ENCODE assay signal across 9 cellular contexts in the genomic region with DNA sequence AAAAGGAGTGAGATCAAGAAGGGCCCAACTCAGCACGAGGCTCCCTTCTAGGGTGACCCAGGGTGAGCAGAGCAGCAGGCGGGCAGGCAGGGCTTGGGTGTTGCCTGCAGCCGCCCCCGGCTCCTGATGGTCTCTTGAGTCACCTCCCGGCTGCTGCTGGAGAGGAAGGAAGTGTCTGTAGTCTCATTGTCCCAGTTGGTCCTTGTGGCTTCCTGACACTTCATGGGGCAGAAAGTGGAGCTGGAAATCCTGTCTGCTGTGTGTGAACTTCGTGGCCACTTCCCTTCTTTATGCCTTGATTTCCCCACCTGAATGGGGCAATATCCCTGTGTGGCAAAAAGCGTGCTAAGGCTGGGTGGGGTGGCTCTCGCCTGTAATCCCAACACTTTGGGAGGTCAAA. TPM values are rescaled to one million over a fixed set of nuclear protein-coding genes. Genes with fewer than 3 reads are reported as not detected.
A peak's percentile ranks its signal among the peaks of the same experiment; 100 is the strongest.
DNase-seq lines count a peak whose midpoint lies in the region; ATAC-seq and TF ChIP-seq lines count a peak whose summit lies in the region.
"Had no signal": no experiment of that assay in that cellular context is flagged by ENCODE, and none has a peak within 500 bp of the region (broad histone marks: within the 10 kb centered on the region; RNA-seq: fewer than 3 reads in every experiment).

No MANE protein-coding gene starts in this region.

- H3K36me3 ChIP-seq in mammary epithelial cell (ENCODE audit: insufficient read depth, low read length) (peaks cover 4% of the 10 kb centered on the region), ovary (no peaks in the 10 kb centered on the region)

- no peak for TF ChIP-seq POLR2A in ovary (IDR thresholded peaks at IDR 0.05)

- H3K36me3 Mint-ChIP-seq in CD4-positive, alpha-beta T cell (ENCODE audit: low read depth): peaks cover 51% of the 10 kb centered on the region
- peaks cover 18% of the 10 kb centered on the region for H3K36me3 Mint-ChIP-seq in mesothelial cell of epicardium

- peak overlapping the region; percentile 87 for H3K4me3 Mint-ChIP-seq in CD4-positive, alpha-beta T cell
- H3K4me3 Mint-ChIP-seq in mesothelial cell of epicardium: peak overlapping the region; percentile 72

- no peaks in the 10 kb centered on the region for H3K9me3 Mint-ChIP-seq in CD4-positive, alpha-beta T cell
- no peaks in the 10 kb centered on the region for H3K9me3 Mint-ChIP-seq in mesothelial cell of epicardium

- dilution Hi-C loops in mammary epithelial cell (cut with HindIII; ENCODE audit: low sequenced_read_pairs): no loop called here

- H3K27ac Mint-ChIP-seq in CD4-positive, alpha-beta T cell: peak overlapping the region; percentile 90
- no peak overlapping the region for H3K27ac Mint-ChIP-seq in mesothelial cell of epicardium

- H3K9me3 ChIP-seq in CD4-positive, alpha-beta T cell (ENCODE audit: control insufficient read depth, low read length): no peaks in the 10 kb centered on the region
- H3K9me3 ChIP-seq in mammary epithelial cell (replicated peaks; ENCODE audit: insufficient read depth, low read length) (no peaks in the 10 kb centered on the region), ovary (no peaks in the 10 kb centered on the region)

- no TSS peak for BruUV-seq in mammary epithelial cell (replicated peaks; lab: Mats Ljungman, UMichigan)

- POLR2A ChIA-PET in CD4-positive, alpha-beta T cell (lab: Charles Lee): interaction anchor here (2.0 kb wide), 1 partner anchor 26 kb away, joined by 7 read pairs; no protein-coding TSS in a partner anchor

- H3K4me1 ChIP-seq in mammary epithelial cell (ENCODE audit: insufficient read depth, low read length) (peaks cover 28% of the 10 kb centered on the region), ovary (ENCODE audit: insufficient read depth) (peaks cover 22% of the 10 kb centered on the region)

- DNase-seq in CD4-positive, alpha-beta T cell: no peak
- peak; percentile 14 for DNase-seq in LHCN-M2 (ENCODE audit: low read depth)
- peak; percentile 53 for DNase-seq in mammary epithelial cell
- DNase-seq in mesothelial cell of epicardium (ENCODE audit: low spot score in 2 of 2, unreplicated experiment in 2 of 2): no peak
- DNase-seq in SHP77 treated with DMSO at 0.1 percent for 48 hours (lab: John Stamatoyannopoulos, UW): no peak
- DNase-seq in G401 (ENCODE audit: low spot score): no peak
- DNase-seq in ovary: no peak
- DNase-seq: NCI-H2171 treated with DMSO at 0.1 percent for 48 hours had no signal

- TF ChIP-seq CTCF in CD4-positive, alpha-beta T cell (IDR thresholded peaks at IDR 0.05): no peak
- TF ChIP-seq CTCF in mammary epithelial cell (conservative IDR thresholded peaks at IDR 0.05 in 1 of 2, IDR thresholded peaks at IDR 0.05 in 1 of 2; ENCODE audit: extremely low read depth in 1 of 2, insufficient read depth in 1 of 2, low read depth in 1 of 2, low read length in 2 of 2) (no peak), mesothelial cell of epicardium (IDR thresholded peaks at IDR 0.05; ENCODE audit: unreplicated experiment) (no peak), ovary (IDR thresholded peaks at IDR 0.05) (no peak)

- CTCF ChIA-PET in CD4-positive, alpha-beta T cell (lab: Charles Lee): interaction anchor here (0.9 kb wide), 1 partner anchor 138 kb away, joined by 3 read pairs; a partner anchor contains a TSS
- CTCF ChIA-PET in mammary epithelial cell (lab: Charles Lee; ENCODE audit: low non-redundant PET): no interaction called here

- no peak overlapping the region for H2AFZ ChIP-seq in mammary epithelial cell (ENCODE audit: low read depth, low read length)

- no peaks in the 10 kb centered on the region for H3K27me3 ChIP-seq in CD4-positive, alpha-beta T cell (ENCODE audit: control insufficient read depth, insufficient read depth, low read length)
- H3K27me3 ChIP-seq in mammary epithelial cell (ENCODE audit: insufficient read depth, low read length) (no peaks in the 10 kb centered on the region), ovary (no peaks in the 10 kb centered on the region)

- H3K27ac ChIP-seq in CD4-positive, alpha-beta T cell (ENCODE audit: low read depth, low read length): no peak overlapping the region
- H3K27ac ChIP-seq in mammary epithelial cell (ENCODE audit: insufficient read depth, low read depth, low read length) (no peak overlapping the region), ovary (no peak overlapping the region)

- H3K4me3 ChIP-seq in mammary epithelial cell (replicated peaks in 1 of 3; ENCODE audit: insufficient read depth in 1 of 3, low read depth in 2 of 3, low read length in 3 of 3) (no peak overlapping the region), ovary (no peak overlapping the region)

- in situ Hi-C loops in mammary epithelial cell (cut with MboI; ENCODE audit: low sequenced_read_pairs in 2 of 2) (no loop called here), G401 (cut with HindIII; ENCODE audit: low sequenced_read_pairs) (no loop called here)

- intact Hi-C loops in CD4-positive, alpha-beta T cell (cut with DNase I, micrococcal nuclease): no loop called here
- intact Hi-C loops in mammary epithelial cell (cut with micrococcal nuclease): no loop called here
- intact Hi-C loops in ovary (cut with DNase I): no loop called here

- no peak overlapping the region for H3K9ac ChIP-seq in mammary epithelial cell (ENCODE audit: insufficient read depth, low read length)

- H3K4me2 ChIP-seq in mammary epithelial cell (ENCODE audit: insufficient read depth, low read depth, low read length): peak overlapping the region; percentile 44

- no peak for TF ChIP-seq EP300 in ovary (IDR thresholded peaks at IDR 0.05)

- no peak for ATAC-seq in CD4-positive, alpha-beta T cell (ENCODE audit: poor library complexity)
- ATAC-seq in HG02885 (IDR thresholded peaks at IDR 0.05; ENCODE audit: poor library complexity, unreplicated experiment): no peak

- WGBS in mammary epithelial cell (ENCODE audit: low coverage, missing lambda C conversion rate): 26% methylated on average over 8 of the region's 8 CpGs
- 61 to 72% (median 65%) methylated on average over 8 of the region's 8 CpGs for WGBS in ovary, 3 donors

- peaks cover 36% of the 10 kb centered on the region for H3K4me1 Mint-ChIP-seq in CD4-positive, alpha-beta T cell (ENCODE audit: low read depth)
- H3K4me1 Mint-ChIP-seq in mesothelial cell of epicardium: peaks cover 23% of the 10 kb centered on the region

- H3K27me3 Mint-ChIP-seq in CD4-positive, alpha-beta T cell: no peaks in the 10 kb centered on the region
- H3K27me3 Mint-ChIP-seq in mesothelial cell of epicardium (ENCODE audit: low read depth): no peaks in the 10 kb centered on the region

- H4K20me1 ChIP-seq in mammary epithelial cell (ENCODE audit: insufficient read depth, low read length): peaks cover 5% of the 10 kb centered on the region

- peaks cover 29% of the 10 kb centered on the region for H3K79me2 ChIP-seq in mammary epithelial cell (ENCODE audit: insufficient read depth, low read length)

RNA-seq across cellular contexts. Expression of a gene that starts 2.5 kb away (rescaled TPM):
- total RNA-seq in CD4-positive, alpha-beta T cell: 10 to 100 TPM; 18.1 to 21.4 TPM
- total RNA-seq in LHCN-M2 (2014; rRNA removed) (16.6 and 20.5 TPM in 2 replicates), mammary epithelial cell (10 to 100 TPM; 15.3 to 50.5 TPM), mesothelial cell of epicardium (66.1 to 79.0 TPM (median 68.6 TPM) in 3 replicates), ovary (10 to 100 TPM; 25.4 to 76.8 (median 69.3) TPM)
- polyA plus RNA-seq in LHCN-M2 (2012): 41.2 TPM
- polyA plus RNA-seq in mammary epithelial cell (14.0 TPM), ovary (10 to 100 TPM in 1 of 2 donors, 1 to 10 TPM in 1; 5.0 to 24.5 TPM)
- polyA minus RNA-seq in mammary epithelial cell: 106 TPM
- total RNA-seq in G401 (2014; rRNA removed; shearing (Covaris generic)): 41.7 and 48.4 TPM in 2 replicates

RNA-seq across cellular contexts. Expression of a gene that starts 29.5 kb away (rescaled TPM):
- total RNA-seq in CD4-positive, alpha-beta T cell: 10 to 100 TPM; 40.7 to 43.1 TPM
- total RNA-seq in LHCN-M2 (2014; rRNA removed) (0.06 and 0.80 TPM in 2 replicates), mammary epithelial cell (1 to 10 TPM; 1.7 to 2.8 TPM), mesothelial cell of epicardium (3.8 to 6.2 TPM (median 4.6 TPM) in 3 replicates), ovary (1 to 10 TPM; 1.7 to 4.3 (median 3.0) TPM)
- polyA plus RNA-seq in LHCN-M2 (2012): 0.09 TPM
- polyA plus RNA-seq in mammary epithelial cell (0.22 TPM), ovary (1 to 10 TPM in 1 of 2 donors, under 1 TPM in 1; 0.95 to 2.0 TPM)
- polyA minus RNA-seq in mammary epithelial cell: 4.6 TPM
- total RNA-seq in G401 (2014; rRNA removed; shearing (Covaris generic)): 4.9 and 9.3 TPM in 2 replicates

RNA-seq across cellular contexts. Expression of a gene that starts 33.7 kb away (rescaled TPM):
- total RNA-seq in CD4-positive, alpha-beta T cell: under 1 TPM; 0.11 to 0.14 TPM
- total RNA-seq in LHCN-M2 (2014; rRNA removed) (not detected in 2 replicates), mammary epithelial cell (under 1 TPM in 1 of 2 donors, not detected in 1; 0.73 TPM), mesothelial cell of epicardium (0.41 to 1.1 TPM (median 0.60 TPM) in 3 replicates), ovary (under 1 TPM; 0.08 to 0.32 (median 0.12) TPM)
- polyA plus RNA-seq in LHCN-M2 (2012): 0.04 TPM
- polyA plus RNA-seq in mammary epithelial cell (0.05 TPM), ovary (under 1 TPM; 0.24 to 0.38 TPM)
- polyA minus RNA-seq in mammary epithelial cell: 0.57 TPM
- total RNA-seq in G401 (2014; rRNA removed; shearing (Covaris generic)): 7.0 and 11.4 TPM in 2 replicates

Comparison
In these comparisons a context has a peak if more than half of its experiments do, and no peak if none do; other contexts are left out.
1. DNase-seq: peak in LHCN-M2 (single experiment) and mammary epithelial cell (single experiment); none in CD4-positive, alpha-beta T cell (0 of 10), mesothelial cell of epicardium (0 of 2), SHP77 treated with DMSO at 0.1 percent for 48 hours (single experiment), G401 (single experiment) and ovary (0 of 5).